ENCODE assay signal across 1 cellular context in the genomic region with DNA sequence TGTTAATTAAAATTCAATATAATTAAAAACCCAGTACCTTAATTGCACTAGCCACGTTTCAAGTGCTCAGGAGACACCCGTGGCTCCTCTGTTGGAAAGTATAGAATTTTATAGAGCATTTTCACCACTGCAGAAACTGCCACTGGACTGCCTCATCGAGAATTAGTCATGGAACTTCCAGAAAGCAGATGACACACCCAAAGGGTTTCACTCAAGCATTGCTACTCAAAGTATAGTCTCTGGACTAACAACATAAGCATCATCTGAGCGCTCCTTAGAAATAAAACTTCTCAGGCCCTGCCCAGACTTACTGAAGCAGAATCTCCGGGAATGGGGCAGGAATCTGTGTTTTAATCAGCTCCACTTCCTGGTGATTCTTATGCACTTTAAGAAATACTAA.
TF ChIP-seq lines count a peak whose summit lies in the region.

No MANE protein-coding gene starts in this region.

TF ChIP-seq in GM23338, 12 proteins besides CTCF, POLR2A, EP300 and RAD21 (continued from another document):
- TF ChIP-seq, protein P1, sequence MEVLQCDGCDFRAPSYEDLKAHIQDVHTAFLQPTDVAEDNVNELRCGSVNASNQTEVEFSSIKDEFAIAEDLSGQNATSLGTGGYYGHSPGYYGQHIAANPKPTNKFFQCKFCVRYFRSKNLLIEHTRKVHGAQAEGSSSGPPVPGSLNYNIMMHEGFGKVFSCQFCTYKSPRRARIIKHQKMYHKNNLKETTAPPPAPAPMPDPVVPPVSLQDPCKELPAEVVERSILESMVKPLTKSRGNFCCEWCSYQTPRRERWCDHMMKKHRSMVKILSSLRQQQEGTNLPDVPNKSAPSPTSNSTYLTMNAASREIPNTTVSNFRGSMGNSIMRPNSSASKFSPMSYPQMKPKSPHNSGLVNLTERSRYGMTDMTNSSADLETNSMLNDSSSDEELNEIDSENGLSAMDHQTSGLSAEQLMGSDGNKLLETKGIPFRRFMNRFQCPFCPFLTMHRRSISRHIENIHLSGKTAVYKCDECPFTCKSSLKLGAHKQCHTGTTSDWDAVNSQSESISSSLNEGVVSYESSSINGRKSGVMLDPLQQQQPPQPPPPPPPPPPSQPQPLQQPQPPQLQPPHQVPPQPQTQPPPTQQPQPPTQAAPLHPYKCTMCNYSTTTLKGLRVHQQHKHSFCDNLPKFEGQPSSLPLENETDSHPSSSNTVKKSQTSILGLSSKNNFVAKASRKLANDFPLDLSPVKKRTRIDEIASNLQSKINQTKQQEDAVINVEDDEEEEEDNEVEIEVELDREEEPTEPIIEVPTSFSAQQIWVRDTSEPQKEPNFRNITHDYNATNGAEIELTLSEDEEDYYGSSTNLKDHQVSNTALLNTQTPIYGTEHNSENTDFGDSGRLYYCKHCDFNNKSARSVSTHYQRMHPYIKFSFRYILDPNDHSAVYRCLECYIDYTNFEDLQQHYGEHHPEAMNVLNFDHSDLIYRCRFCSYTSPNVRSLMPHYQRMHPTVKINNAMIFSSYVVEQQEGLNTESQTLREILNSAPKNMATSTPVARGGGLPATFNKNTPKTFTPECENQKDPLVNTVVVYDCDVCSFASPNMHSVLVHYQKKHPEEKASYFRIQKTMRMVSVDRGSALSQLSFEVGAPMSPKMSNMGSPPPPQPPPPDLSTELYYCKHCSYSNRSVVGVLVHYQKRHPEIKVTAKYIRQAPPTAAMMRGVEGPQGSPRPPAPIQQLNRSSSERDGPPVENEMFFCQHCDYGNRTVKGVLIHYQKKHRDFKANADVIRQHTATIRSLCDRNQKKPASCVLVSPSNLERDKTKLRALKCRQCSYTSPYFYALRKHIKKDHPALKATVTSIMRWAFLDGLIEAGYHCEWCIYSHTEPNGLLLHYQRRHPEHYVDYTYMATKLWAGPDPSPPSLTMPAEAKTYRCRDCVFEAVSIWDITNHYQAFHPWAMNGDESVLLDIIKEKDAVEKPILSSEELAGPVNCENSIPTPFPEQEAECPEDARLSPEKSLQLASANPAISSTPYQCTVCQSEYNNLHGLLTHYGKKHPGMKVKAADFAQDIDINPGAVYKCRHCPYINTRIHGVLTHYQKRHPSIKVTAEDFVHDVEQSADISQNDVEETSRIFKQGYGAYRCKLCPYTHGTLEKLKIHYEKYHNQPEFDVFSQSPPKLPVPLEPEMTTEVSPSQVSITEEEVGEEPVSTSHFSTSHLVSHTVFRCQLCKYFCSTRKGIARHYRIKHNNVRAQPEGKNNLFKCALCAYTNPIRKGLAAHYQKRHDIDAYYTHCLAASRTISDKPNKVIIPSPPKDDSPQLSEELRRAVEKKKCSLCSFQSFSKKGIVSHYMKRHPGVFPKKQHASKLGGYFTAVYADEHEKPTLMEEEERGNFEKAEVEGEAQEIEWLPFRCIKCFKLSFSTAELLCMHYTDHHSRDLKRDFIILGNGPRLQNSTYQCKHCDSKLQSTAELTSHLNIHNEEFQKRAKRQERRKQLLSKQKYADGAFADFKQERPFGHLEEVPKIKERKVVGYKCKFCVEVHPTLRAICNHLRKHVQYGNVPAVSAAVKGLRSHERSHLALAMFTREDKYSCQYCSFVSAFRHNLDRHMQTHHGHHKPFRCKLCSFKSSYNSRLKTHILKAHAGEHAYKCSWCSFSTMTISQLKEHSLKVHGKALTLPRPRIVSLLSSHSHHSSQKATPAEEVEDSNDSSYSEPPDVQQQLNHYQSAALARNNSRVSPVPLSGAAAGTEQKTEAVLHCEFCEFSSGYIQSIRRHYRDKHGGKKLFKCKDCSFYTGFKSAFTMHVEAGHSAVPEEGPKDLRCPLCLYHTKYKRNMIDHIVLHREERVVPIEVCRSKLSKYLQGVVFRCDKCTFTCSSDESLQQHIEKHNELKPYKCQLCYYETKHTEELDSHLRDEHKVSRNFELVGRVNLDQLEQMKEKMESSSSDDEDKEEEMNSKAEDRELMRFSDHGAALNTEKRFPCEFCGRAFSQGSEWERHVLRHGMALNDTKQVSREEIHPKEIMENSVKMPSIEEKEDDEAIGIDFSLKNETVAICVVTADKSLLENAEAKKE (CRISPR knock-in tag; IDR thresholded peaks at IDR 0.05), result no peak
- TF ChIP-seq, protein P2, sequence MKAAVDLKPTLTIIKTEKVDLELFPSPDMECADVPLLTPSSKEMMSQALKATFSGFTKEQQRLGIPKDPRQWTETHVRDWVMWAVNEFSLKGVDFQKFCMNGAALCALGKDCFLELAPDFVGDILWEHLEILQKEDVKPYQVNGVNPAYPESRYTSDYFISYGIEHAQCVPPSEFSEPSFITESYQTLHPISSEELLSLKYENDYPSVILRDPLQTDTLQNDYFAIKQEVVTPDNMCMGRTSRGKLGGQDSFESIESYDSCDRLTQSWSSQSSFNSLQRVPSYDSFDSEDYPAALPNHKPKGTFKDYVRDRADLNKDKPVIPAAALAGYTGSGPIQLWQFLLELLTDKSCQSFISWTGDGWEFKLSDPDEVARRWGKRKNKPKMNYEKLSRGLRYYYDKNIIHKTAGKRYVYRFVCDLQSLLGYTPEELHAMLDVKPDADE (IDR thresholded peaks at IDR 0.05), result no peak
- no peak for TF ChIP-seq CREB1 (CRISPR knock-in tag; IDR thresholded peaks at IDR 0.05; ENCODE audit: low read depth)
- no peak for TF ChIP-seq NANOG (IDR thresholded peaks at IDR 0.05; ENCODE audit: borderline replicate concordance)
- no peak for TF ChIP-seq ZNF114 (CRISPR knock-in tag; IDR thresholded peaks at IDR 0.05)
